13 cellular contexts compared by ENCODE assay signal in genomic region chr3:182567666-182568065, GRCh38.
DNase-seq lines count a peak whose midpoint lies in the region; ATAC-seq lines count a peak whose summit lies in the region.
"Had no signal": no experiment of that assay in that cellular context is flagged by ENCODE, and none has a peak within 500 bp of the region (broad histone marks: within the 10 kb centered on the region; RNA-seq: fewer than 3 reads in every experiment).

No MANE protein-coding gene starts in this region.

- no peak for ATAC-seq in GM19395 (IDR thresholded peaks at IDR 0.05; ENCODE audit: unreplicated experiment)
- ATAC-seq: CD8-positive, alpha-beta T cell had no signal

- no peaks in the 10 kb centered on the region for H3K79me2 ChIP-seq in trophoblast cell (ENCODE audit: control insufficient read depth, insufficient read depth, low read length, poor library complexity)

- H3K23ac ChIP-seq in trophoblast cell (ENCODE audit: low read length) = no peak overlapping the region

- H3K27me3 ChIP-seq in trophoblast cell (ENCODE audit: insufficient read depth, low read length) = no peaks in the 10 kb centered on the region
- H3K27me3 ChIP-seq: thyroid gland had no signal

- no peak overlapping the region for H2BK5ac ChIP-seq in trophoblast cell (ENCODE audit: low read depth, low read length, poor library complexity)

- no peak overlapping the region for H3K4me2 ChIP-seq in trophoblast cell (ENCODE audit: low read length)

- DNase-seq in HT1080 (ENCODE audit: low read depth) (peak; percentile 30), NCI-H774 (lab: John Stamatoyannopoulos, UW) (peak; percentile 71), head of caudate nucleus (peak in 30 of 42 donors; percentile 5 to 73 (median 34)), trophoblast cell (peak; percentile 32 to 60), activated gamma-delta T cell (lab: John Stamatoyannopoulos, UW) (no peak)
- no peak for DNase-seq in activated effector memory CD4-positive, alpha-beta T cell treated with anti-CD3 and anti-CD28 coated beads, Interleukin-2, amount 50 U/mL, for 16 hours
- DNase-seq in NK-92 treated with Interleukin-12 subunit alpha and Interleukin-12 subunit beta, amount 100 ng/mL, for 24 hours (lab: John Stamatoyannopoulos, UW) = no peak
- DNase-seq: aorta; CD8-positive, alpha-beta T cell; NCI-H82; SIG-M5 had no signal

- no peak overlapping the region for H3K4me3 ChIP-seq in trophoblast cell (ENCODE audit: low read depth, low read length)
- H3K4me3 ChIP-seq: thyroid gland had no signal

- H3K14ac ChIP-seq in trophoblast cell (ENCODE audit: low read length) = no peak overlapping the region

- no peak overlapping the region for H3K9ac ChIP-seq in trophoblast cell (ENCODE audit: low read length)

- H3K4me1 ChIP-seq in trophoblast cell (ENCODE audit: control insufficient read depth in 1 of 2, insufficient read depth in 2 of 2, low read length in 2 of 2) = peaks cover 2 to 3% of the 10 kb centered on the region in 2 experiments
- H3K4me1 ChIP-seq: thyroid gland had no signal

- H2AFZ ChIP-seq in trophoblast cell (ENCODE audit: insufficient read depth, low read length, poor library complexity) = no peak overlapping the region

- no peak overlapping the region for H4K91ac ChIP-seq in trophoblast cell (ENCODE audit: low read depth, low read length)

- H2BK120ac ChIP-seq in trophoblast cell (ENCODE audit: insufficient read depth, low read length, poor library complexity) = no peak overlapping the region

- H3K4ac ChIP-seq in trophoblast cell (ENCODE audit: low read depth, low read length) = no peak overlapping the region

- WGBS in trophoblast cell (ENCODE audit: extremely low coverage, insufficient coverage, insufficient read length) = no CpG with 5 or more reads among the region's 1 CpG

- no peaks in the 10 kb centered on the region for H3K9me3 ChIP-seq in trophoblast cell (ENCODE audit: insufficient read depth, low read depth, low read length)
- H3K9me3 ChIP-seq: thyroid gland had no signal

- no peak overlapping the region for H4K8ac ChIP-seq in trophoblast cell (ENCODE audit: low read depth, low read length)

- intact Hi-C loops in head of caudate nucleus (cut with DNase I) = no loop called here

- H3K36me3 ChIP-seq in trophoblast cell (ENCODE audit: control insufficient read depth in 1 of 2, insufficient read depth in 2 of 2, low read length in 2 of 2) = no peaks in the 10 kb centered on the region
- H3K36me3 ChIP-seq: thyroid gland had no signal

- no peak overlapping the region for H3K18ac ChIP-seq in trophoblast cell (ENCODE audit: low read length)

- H2BK12ac ChIP-seq in trophoblast cell (ENCODE audit: low read length) = no peak overlapping the region

- no peak overlapping the region for H3K27ac ChIP-seq in trophoblast cell (ENCODE audit: low read depth, low read length)
- H3K27ac ChIP-seq: thyroid gland had no signal

- no peak overlapping the region for H4K12ac ChIP-seq in trophoblast cell (ENCODE audit: low read depth, low read length)

- H2AK5ac ChIP-seq in trophoblast cell (ENCODE audit: low read length) = no peak overlapping the region

- H3K79me1 ChIP-seq in trophoblast cell (ENCODE audit: low read length) = no peaks in the 10 kb centered on the region

Comparison
In these comparisons a context has a peak if more than half of its experiments do, and no peak if none do; other contexts are left out.
1. DNase-seq: peak in HT1080 (single experiment), NCI-H774 (single experiment), head of caudate nucleus (30 of 42) and trophoblast cell (2 of 2); none in activated effector memory CD4-positive, alpha-beta T cell treated with anti-CD3 and anti-CD28 coated beads, Interleukin-2, amount 50 U/mL, for 16 hours (single experiment), NK-92 treated with Interleukin-12 subunit alpha and Interleukin-12 subunit beta, amount 100 ng/mL, for 24 hours (single experiment) and activated gamma-delta T cell (single experiment).